Comparison of ENCODE assay signal across 16 cellular contexts in genomic region chr20:7772376-7772775, GRCh38.
DNase-seq lines count a peak whose midpoint lies in the region; ATAC-seq, FAIRE-seq and TF ChIP-seq lines count a peak whose summit lies in the region.
"Had no signal": no experiment of that assay in that cellular context is flagged by ENCODE, and none has a peak within 500 bp of the region (broad histone marks: within the 10 kb centered on the region; RNA-seq: fewer than 3 reads in every experiment).

No MANE protein-coding gene starts in this region.

- H3K4me3 Mint-ChIP-seq in activated naive CD8-positive, alpha-beta T cell treated with anti-CD3 and anti-CD28 coated beads, Interleukin-2, amount 50 U/mL, for 24 hours = no peak overlapping the region
- H3K4me3 Mint-ChIP-seq: CD4-positive, alpha-beta memory T cell had no signal

- FAIRE-seq in frontal cortex (lab: Jason Lieb, UNC) = no peak
- FAIRE-seq: colon, pancreas had no signal

- TF ChIP-seq CTCF in RWPE2 (IDR thresholded peaks at IDR 0.05; ENCODE audit: poor library complexity, severe bottlenecking) (no peak), foreskin fibroblast (IDR thresholded peaks at IDR 0.05; ENCODE audit: low read depth, low read length) (no peak)

- no peaks in the 10 kb centered on the region for H3K27me3 Mint-ChIP-seq in activated naive CD8-positive, alpha-beta T cell treated with anti-CD3 and anti-CD28 coated beads, Interleukin-2, amount 50 U/mL, for 24 hours
- H3K27me3 Mint-ChIP-seq: CD4-positive, alpha-beta memory T cell had no signal

- H3K4me3 ChIP-seq in RWPE2 (ENCODE audit: severe bottlenecking) (no peak overlapping the region), foreskin fibroblast (ENCODE audit: low read depth in 1 of 2, low read length in 2 of 2) (no peak overlapping the region)
- H3K4me3 ChIP-seq: heart right ventricle, lung, pancreas had no signal

- DNase-seq in COLO668 (lab: John Stamatoyannopoulos, UW; ENCODE audit: unreplicated experiment) (peak; percentile 41), HPDE6-E6E7 (ENCODE audit: extremely low spot score) (peak; percentile 60), RWPE2 (ENCODE audit: low spot score) (peak; percentile 64), foreskin fibroblast (peak; percentile 62 to 85), occipital lobe (lab: John Stamatoyannopoulos, UW) (no peak), frontal cortex (ENCODE audit: low spot score in 2 of 2) (no peak)
- no peak for DNase-seq in activated naive CD8-positive, alpha-beta T cell treated with anti-CD3 and anti-CD28 coated beads, Interleukin-2, amount 50 U/mL, for 24 hours
- DNase-seq: activated naive CD4-positive, alpha-beta T cell; CD4-positive, alpha-beta memory T cell; HCEC 1CT; heart right ventricle; KG1 had no signal

- no peaks in the 10 kb centered on the region for H3K27me3 ChIP-seq in RWPE2 (ENCODE audit: insufficient read depth, poor library complexity, severe bottlenecking)
- H3K27me3 ChIP-seq: heart right ventricle, pancreas had no signal

- H3K9me3 Mint-ChIP-seq in activated naive CD8-positive, alpha-beta T cell treated with anti-CD3 and anti-CD28 coated beads, Interleukin-2, amount 50 U/mL, for 24 hours = peaks cover 3% of the 10 kb centered on the region

- no peak overlapping the region for H3K27ac Mint-ChIP-seq in activated naive CD8-positive, alpha-beta T cell treated with anti-CD3 and anti-CD28 coated beads, Interleukin-2, amount 50 U/mL, for 24 hours
- H3K27ac Mint-ChIP-seq: CD4-positive, alpha-beta memory T cell had no signal

- H3K4me1 Mint-ChIP-seq in activated naive CD8-positive, alpha-beta T cell treated with anti-CD3 and anti-CD28 coated beads, Interleukin-2, amount 50 U/mL, for 24 hours = no peaks in the 10 kb centered on the region
- H3K4me1 Mint-ChIP-seq: CD4-positive, alpha-beta memory T cell had no signal

- peak overlapping the region; percentile 15 for H3K27ac ChIP-seq in RWPE2 (ENCODE audit: poor library complexity, severe bottlenecking)
- H3K27ac ChIP-seq: heart right ventricle, pancreas had no signal

- H3K36me3 Mint-ChIP-seq in activated naive CD8-positive, alpha-beta T cell treated with anti-CD3 and anti-CD28 coated beads, Interleukin-2, amount 50 U/mL, for 24 hours (ENCODE audit: low read depth) = no peaks in the 10 kb centered on the region
- H3K36me3 Mint-ChIP-seq: CD4-positive, alpha-beta memory T cell had no signal

- H3K36me3 ChIP-seq in RWPE2 (ENCODE audit: low read depth) = no peaks in the 10 kb centered on the region
- H3K36me3 ChIP-seq: heart right ventricle, pancreas had no signal

- H3K9me3 ChIP-seq in RWPE2 (ENCODE audit: severe bottlenecking) = no peaks in the 10 kb centered on the region
- H3K9me3 ChIP-seq: pancreas had no signal

- H3K4me1 ChIP-seq in RWPE2 (ENCODE audit: insufficient read depth, poor library complexity, severe bottlenecking) = peaks cover 17% of the 10 kb centered on the region
- H3K4me1 ChIP-seq: pancreas had no signal

- ATAC-seq in RWPE2 (ENCODE audit: low read depth) (peak; percentile 93), GM21576 (IDR thresholded peaks at IDR 0.05; ENCODE audit: unreplicated experiment) (no peak)
- no peak for ATAC-seq in activated naive CD8-positive, alpha-beta T cell treated with anti-CD3 and anti-CD28 coated beads, Interleukin-2, amount 50 U/mL, for 24 hours

Comparison
In these comparisons a context has a peak if more than half of its experiments do, and no peak if none do; other contexts are left out.
1. DNase-seq: peak in COLO668 (single experiment), HPDE6-E6E7 (single experiment), RWPE2 (single experiment) and foreskin fibroblast (2 of 2); none in activated naive CD8-positive, alpha-beta T cell treated with anti-CD3 and anti-CD28 coated beads, Interleukin-2, amount 50 U/mL, for 24 hours (single experiment), occipital lobe (single experiment) and frontal cortex (0 of 2).